ENCODE assay signal across 20 cellular contexts in the genomic region with DNA sequence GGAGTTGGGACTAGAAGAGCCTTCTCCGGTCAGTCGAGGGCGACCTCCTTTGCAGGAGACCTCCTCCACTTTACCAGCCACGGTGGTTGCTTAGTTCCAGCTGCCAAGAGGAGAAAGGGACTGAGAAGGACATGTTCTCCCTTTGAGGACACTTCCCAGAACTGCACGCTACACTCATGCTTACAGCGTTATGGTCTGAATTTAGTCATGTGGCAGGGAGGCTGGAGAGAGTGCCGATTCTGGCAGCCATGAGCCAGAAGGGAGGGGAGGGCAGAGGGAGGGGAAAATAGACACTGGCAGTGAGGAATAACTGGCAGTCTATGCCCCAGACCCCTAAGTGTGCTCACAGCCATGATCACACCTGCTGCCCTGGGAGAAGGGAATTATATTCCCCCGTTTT. TPM values are rescaled to one million over a fixed set of nuclear protein-coding genes. Genes with fewer than 3 reads are reported as not detected.
DNase-seq lines count a peak whose midpoint lies in the region; ATAC-seq lines count a peak whose summit lies in the region.
"Had no signal": no experiment of that assay in that cellular context is flagged by ENCODE, and none has a peak within 500 bp of the region (broad histone marks: within the 10 kb centered on the region; RNA-seq: fewer than 3 reads in every experiment).

No MANE protein-coding gene starts in this region.

- intact Hi-C loops in left ventricle myocardium superior (cut with micrococcal nuclease) = no loop called here

- H3K27me3 ChIP-seq in adipocyte (replicated peaks; ENCODE audit: control insufficient read depth, insufficient read depth, low read length) = peaks cover 94% of the 10 kb centered on the region

- no peak overlapping the region for H3K4me3 ChIP-seq in adipocyte (ENCODE audit: low read length)
- H3K4me3 ChIP-seq: BLaER1 treated with 17β-estradiol and CSF1 and Interleukin-3, amounts not matched to agents 10 nM and 100 nM; SK-N-MC had no signal

- no peaks in the 10 kb centered on the region for H3K36me3 ChIP-seq in adipocyte (ENCODE audit: control insufficient read depth, insufficient read depth, low read length, severe bottlenecking)
- H3K36me3 ChIP-seq: BLaER1 treated with 17β-estradiol and CSF1 and Interleukin-3, amounts not matched to agents 10 nM and 100 nM had no signal

- H3K4me1 ChIP-seq in adipocyte (ENCODE audit: control insufficient read depth, insufficient read depth, low read length) = no peaks in the 10 kb centered on the region

- H3K9me3 ChIP-seq in adipocyte (ENCODE audit: control insufficient read depth, low read length) = peaks cover 5% of the 10 kb centered on the region
- H3K9me3 ChIP-seq: BLaER1 treated with 17β-estradiol and CSF1 and Interleukin-3, amounts not matched to agents 10 nM and 100 nM had no signal

- DNase-seq in DMS79 (lab: John Stamatoyannopoulos, UW) (peak; percentile 14), G401 (ENCODE audit: low spot score) (peak; percentile 38), adipocyte (ENCODE audit: low read depth) (peak; percentile 10), left ventricle myocardium superior (no peak), HPDE6-E6E7 (ENCODE audit: extremely low spot score) (no peak), LoVo (ENCODE audit: low spot score) (no peak)
- DNase-seq: CD8-positive, alpha-beta T cell; GDM1; H9; NCI-H1092; NCI-H1436 treated with DMSO at 0.1 percent for 48 hours; NCI-H2081 treated with DMSO at 0.1 percent for 48 hours; NCI-H446 treated with DMSO at 0.1 percent for 48 hours; NK-92 treated with Interleukin-12 subunit alpha and Interleukin-12 subunit beta, amount 100 ng/mL, for 24 hours; SHP77; T-cell had no signal

- peak; percentile 91 for ATAC-seq in left ventricle myocardium superior
- no peak for ATAC-seq in GM21360 (IDR thresholded peaks at IDR 0.05; ENCODE audit: unreplicated experiment)
- ATAC-seq: CD8-positive, alpha-beta T cell; T-cell had no signal

- in situ Hi-C loops in G401 (cut with HindIII; ENCODE audit: low sequenced_read_pairs) = no loop called here

- H3K9ac ChIP-seq in adipocyte (ENCODE audit: low read length) = no peak overlapping the region
- H3K9ac ChIP-seq: BLaER1 treated with 17β-estradiol and CSF1 and Interleukin-3, amounts not matched to agents 10 nM and 100 nM; KMS-11 had no signal

RNA-seq across cellular contexts. Expression of a gene that starts 47.8 kb away (rescaled TPM):
- 91.3 and 96.3 TPM in 2 replicates for total RNA-seq in G401 (2014; rRNA removed; shearing (Covaris generic))
- 31.7 TPM for total RNA-seq in left ventricle myocardium superior

Comparison
In these comparisons a context has a peak if more than half of its experiments do, and no peak if none do; other contexts are left out.
1. DNase-seq: peak in DMS79 (single experiment), G401 (single experiment) and adipocyte (single experiment); none in left ventricle myocardium superior (single experiment), HPDE6-E6E7 (single experiment) and LoVo (single experiment).